In genomic region chr5:140145818-140146522, GRCh38 we compare ENCODE assay signal across 8 cellular contexts. TPM values are rescaled to one million over a fixed set of nuclear protein-coding genes. Genes with fewer than 3 reads are reported as not detected.
A peak's percentile ranks its signal among the peaks of the same experiment; 100 is the strongest.
DNase-seq lines count a peak whose midpoint lies in the region; ATAC-seq, FAIRE-seq and TF ChIP-seq lines count a peak whose summit lies in the region.

No MANE protein-coding gene starts in this region.

- no peaks in the 10 kb centered on the region for H3K36me3 ChIP-seq in HUES64 (ENCODE audit: insufficient read depth, low read length)
- H3K36me3 ChIP-seq in keratinocyte (ENCODE audit: control insufficient read depth in 2 of 2, extremely low read depth in 1 of 2, insufficient read depth in 2 of 2, low read length in 2 of 2), result no peaks in the 10 kb centered on the region
- H3K36me3 ChIP-seq in spleen, result no peaks in the 10 kb centered on the region
- H3K36me3 ChIP-seq in A673 (ENCODE audit: insufficient read depth, low read length, poor library complexity, severe bottlenecking), result no peaks in the 10 kb centered on the region

- no peaks in the 10 kb centered on the region for H3K79me2 ChIP-seq in keratinocyte (ENCODE audit: control insufficient read depth, insufficient read depth, low read length)

- no peaks in the 10 kb centered on the region for H3K9me1 ChIP-seq in keratinocyte (ENCODE audit: control insufficient read depth, extremely low read depth, insufficient read depth, low read length)

- ATAC-seq in GM18502 (IDR thresholded peaks at IDR 0.05; ENCODE audit: poor library complexity, unreplicated experiment), result peak; percentile 64
- ATAC-seq in GM18873 (IDR thresholded peaks at IDR 0.05; ENCODE audit: low FRiP score, unreplicated experiment), result no peak

- peaks cover 7% of the 10 kb centered on the region for H4K20me1 ChIP-seq in keratinocyte (ENCODE audit: control insufficient read depth, extremely low read depth, insufficient read depth, low read length)

- POLR2A ChIA-PET in A673 (lab: Charles Lee; ENCODE audit: low non-redundant PET), result no interaction called here

- H3K27ac ChIP-seq in HUES64 (ENCODE audit: low read depth, low read length) (no peak overlapping the region), keratinocyte (ENCODE audit: control insufficient read depth, insufficient read depth, low read length) (no peak overlapping the region), spleen (no peak overlapping the region), A673 (ENCODE audit: low read depth, low read length, poor library complexity, severe bottlenecking) (no peak overlapping the region)

- WGBS in HUES64, result 1% methylated on average over 58 of the region's 64 CpGs
- 3 to 13% (median 5%) methylated on average over 32 to 64 of the region's 64 CpGs for WGBS in spleen, 5 donors

- H3K9ac ChIP-seq in HUES64 (ENCODE audit: low read depth, low read length), result peak overlapping the region; percentile 44; the same call in 1 of the 2 replicates
- H3K9ac ChIP-seq in keratinocyte (ENCODE audit: control insufficient read depth, extremely low read depth, insufficient read depth, low read length), result peak overlapping the region; percentile 43

- dilution Hi-C loops in keratinocyte (cut with MboI; ENCODE audit: extremely low pct_ligation_motif_present, low sequenced_read_pairs), result no loop called here

- H3K4me3 ChIP-seq in HUES64 (ENCODE audit: low read length) (peak overlapping the region; percentile 65), keratinocyte (ENCODE audit: control insufficient read depth in 2 of 3, extremely low read depth in 1 of 3, insufficient read depth in 2 of 3, low read depth in 1 of 3, low read length in 3 of 3) (peak overlapping the region; percentile 2 to 70 (median 58)), spleen (peak overlapping the region; percentile 16 to 67 (median 30)), A673 (ENCODE audit: low read depth, low read length, poor library complexity, severe bottlenecking) (no peak overlapping the region)

- CTCF ChIA-PET in A673 (lab: Charles Lee), result no interaction called here

- H3K4me2 ChIP-seq in keratinocyte (ENCODE audit: control insufficient read depth, extremely low read depth, insufficient read depth, low read depth, low read length), result peak overlapping the region; percentile 80

- DNase-seq in activated CD4-positive, CD25-positive, alpha-beta regulatory T cell (lab: John Stamatoyannopoulos, UW), result peak in 3 of 4 experiments; percentile 8 to 45 (median 17)
- peak; percentile 61 for DNase-seq in cerebellum (ENCODE audit: low spot score)
- no peak for DNase-seq in keratinocyte (ENCODE audit: low read depth, low spot score)
- DNase-seq in spleen, result peak; percentile 92
- no peak for DNase-seq in A673 (ENCODE audit: low spot score)

- TF ChIP-seq CTCF in keratinocyte (optimal IDR thresholded peaks at IDR 0.05 in 1 of 3, IDR thresholded peaks at IDR 0.05 in 1 of 3, conservative IDR thresholded peaks at IDR 0.05 in 1 of 3; ENCODE audit: extremely low read depth in 1 of 3, insufficient read depth in 2 of 3, low read length in 3 of 3), result peak in 2 of 3 experiments; percentile 52 to 56
- TF ChIP-seq CTCF in spleen (IDR thresholded peaks at IDR 0.05 in 8 of 11, conservative IDR thresholded peaks at IDR 0.05 in 3 of 11), result peak in 10 of 11 experiments; percentile 31 to 90 (median 82)
- no peak for TF ChIP-seq CTCF in A673 (conservative IDR thresholded peaks at IDR 0.05; ENCODE audit: low read depth, low read length)

- no peak for FAIRE-seq in keratinocyte (lab: Jason Lieb, UNC)

- peaks cover 44% of the 10 kb centered on the region for H3K27me3 ChIP-seq in HUES64 (ENCODE audit: insufficient read depth, low read length)
- no peaks in the 10 kb centered on the region for H3K27me3 ChIP-seq in keratinocyte (ENCODE audit: control insufficient read depth, extremely low read depth, insufficient read depth, low read length)
- H3K27me3 ChIP-seq in spleen (replicated peaks in 1 of 7), result peaks cover 0 to 23% (median 8%) of the 10 kb centered on the region in 7 donors
- H3K27me3 ChIP-seq in A673 (replicated peaks; ENCODE audit: insufficient read depth, low read depth, low read length, poor library complexity), result no peaks in the 10 kb centered on the region

- BruUV-seq in A673 (replicated peaks; lab: Mats Ljungman, UMichigan), result no TSS peak

- H3K9me3 ChIP-seq in HUES64 (ENCODE audit: insufficient read depth, low read depth, low read length) (no peaks in the 10 kb centered on the region), keratinocyte (ENCODE audit: control insufficient read depth, low read depth, low read length) (no peaks in the 10 kb centered on the region), spleen (no peaks in the 10 kb centered on the region), A673 (ENCODE audit: low read depth, low read length, poor library complexity, severe bottlenecking) (no peaks in the 10 kb centered on the region)

- intact Hi-C loops in spleen (cut with DNase I; ENCODE audit: low total_unique reads) (loop anchor here (5.0 kb wide), 1 partner anchor 354 kb away; no protein-coding TSS in a partner anchor), A673 (cut with micrococcal nuclease; ENCODE audit: unreplicated experiment) (no loop called here)

- no peak for TF ChIP-seq POLR2A in spleen (IDR thresholded peaks at IDR 0.05)

- H3K4me1 ChIP-seq in HUES64 (ENCODE audit: insufficient read depth, low read length) (no peaks in the 10 kb centered on the region), keratinocyte (ENCODE audit: control insufficient read depth, extremely low read depth, insufficient read depth, low read length) (peaks cover 11% of the 10 kb centered on the region), spleen (peaks cover 10 to 41% (median 24%) of the 10 kb centered on the region in 6 donors), A673 (ENCODE audit: insufficient read depth, low read length, poor library complexity, severe bottlenecking) (no peaks in the 10 kb centered on the region)

- H2AFZ ChIP-seq in keratinocyte (ENCODE audit: control insufficient read depth, low read length), result peak overlapping the region; percentile 73

RNA-seq across cellular contexts. Expression of gene IGIP, which starts 20.2 kb away (rescaled TPM):
- 0.15 TPM for polyA plus RNA-seq in HUES64 (2013, experiment 1 of 2)
- 0.13 TPM for polyA plus RNA-seq in HUES64 (2013, experiment 2 of 2)
- total RNA-seq in cerebellum (8.3 TPM), spleen (10 to 100 TPM in 5 of 7 donors, 1 to 10 TPM in 2; 8.1 to 20.4 (median 12.8) TPM), A673 (2021) (2.5 and 2.7 TPM in 2 replicates)
- polyA plus RNA-seq in keratinocyte (0.69 to 1.5 TPM (median 1.3 TPM) in 3 replicates), spleen (1 to 10 TPM; 4.7 to 6.4 (median 4.9) TPM)
- 1.7 TPM for polyA plus RNA-seq in keratinocyte (2011; ENCODE audit: low read depth)
- polyA plus RNA-seq in keratinocyte (2011; cell fraction: cytosol; rRNA removed), result 0.53 and 0.91 TPM in 2 replicates
- polyA plus RNA-seq in keratinocyte (2011; cell fraction: nucleus; rRNA removed), result 3.2 and 4.5 TPM in 2 replicates
- polyA plus RNA-seq in keratinocyte (2012; ENCODE audit: low replicate concordance), result 1.3 and 4.8 TPM in 2 replicates
- 0.59 to 2.9 TPM (median 2.5 TPM) in 3 replicates for polyA minus RNA-seq in keratinocyte
- polyA minus RNA-seq in keratinocyte (2011; cell fraction: cytosol; rRNA and poly(A)+ RNA removed), result 1.5 TPM
- 2.0 and 5.0 TPM in 2 replicates for polyA minus RNA-seq in keratinocyte (2011; cell fraction: nucleus; rRNA and poly(A)+ RNA removed)

RNA-seq across cellular contexts. Expression of gene CYSTM1, which starts 29.0 kb away (rescaled TPM):
- 12.8 TPM for polyA plus RNA-seq in HUES64 (2013, experiment 1 of 2)
- polyA plus RNA-seq in HUES64 (2013, experiment 2 of 2), result 21.1 TPM
- total RNA-seq in cerebellum (4.4 TPM), spleen (10 to 100 TPM; 28.5 to 78.3 (median 43.2) TPM), A673 (2021) (33.3 and 35.5 TPM in 2 replicates)
- polyA plus RNA-seq in keratinocyte (34.3 to 65.6 TPM (median 35.6 TPM) in 3 replicates), spleen (10 to 100 TPM; 25.8 to 47.1 (median 33.4) TPM)
- 15.8 TPM for polyA plus RNA-seq in keratinocyte (2011; ENCODE audit: low read depth)
- 51.0 and 53.1 TPM in 2 replicates for polyA plus RNA-seq in keratinocyte (2011; cell fraction: cytosol; rRNA removed)
- polyA plus RNA-seq in keratinocyte (2011; cell fraction: nucleus; rRNA removed), result 17.1 and 26.2 TPM in 2 replicates
- polyA plus RNA-seq in keratinocyte (2012; ENCODE audit: low replicate concordance), result 43.3 and 61.3 TPM in 2 replicates
- 18.4 to 53.5 TPM (median 48.4 TPM) in 3 replicates for polyA minus RNA-seq in keratinocyte
- 40.1 TPM for polyA minus RNA-seq in keratinocyte (2011; cell fraction: cytosol; rRNA and poly(A)+ RNA removed)
- polyA minus RNA-seq in keratinocyte (2011; cell fraction: nucleus; rRNA and poly(A)+ RNA removed), result 7.8 and 9.0 TPM in 2 replicates

RNA-seq across cellular contexts. Expression of gene PURA, which starts 32.1 kb away (rescaled TPM):
- 1.5 TPM for polyA plus RNA-seq in HUES64 (2013, experiment 1 of 2)
- polyA plus RNA-seq in HUES64 (2013, experiment 2 of 2), result 1.4 TPM
- total RNA-seq in cerebellum, result 12.6 TPM
- 2.2 to 4.1 TPM (median 3.0 TPM) in 3 replicates for polyA plus RNA-seq in keratinocyte
- polyA plus RNA-seq in keratinocyte (2011; ENCODE audit: low read depth), result 4.8 TPM
- 2.1 and 2.9 TPM in 2 replicates for polyA plus RNA-seq in keratinocyte (2011; cell fraction: cytosol; rRNA removed)
- 3.1 and 4.3 TPM in 2 replicates for polyA plus RNA-seq in keratinocyte (2011; cell fraction: nucleus; rRNA removed)
- 4.9 and 5.4 TPM in 2 replicates for polyA plus RNA-seq in keratinocyte (2012; ENCODE audit: low replicate concordance)
- polyA minus RNA-seq in keratinocyte, result 1.6 to 6.1 TPM (median 2.9 TPM) in 3 replicates
- polyA minus RNA-seq in keratinocyte (2011; cell fraction: cytosol; rRNA and poly(A)+ RNA removed), result 5.2 TPM
- polyA minus RNA-seq in keratinocyte (2011; cell fraction: nucleus; rRNA and poly(A)+ RNA removed), result 5.6 and 9.9 TPM in 2 replicates
- 10 to 100 TPM; 19.0 to 36.2 (median 28.2) TPM for total RNA-seq in spleen
- 1 to 10 TPM; 2.8 to 4.7 (median 3.0) TPM for polyA plus RNA-seq in spleen
- total RNA-seq in A673 (2021), result 9.5 and 12.3 TPM in 2 replicates

Comparison
In these comparisons a context has a peak if more than half of its experiments do, and no peak if none do; other contexts are left out.
1. DNase-seq: peak in activated CD4-positive, CD25-positive, alpha-beta regulatory T cell (3 of 4), cerebellum (single experiment) and spleen (single experiment); none in keratinocyte (single experiment) and A673 (single experiment).